Comparison of ENCODE assay signal across 11 cellular contexts in genomic region chr1:93635614-93636543, GRCh38. TPM values are rescaled to one million over a fixed set of nuclear protein-coding genes. Genes with fewer than 3 reads are reported as not detected.
DNase-seq lines count a peak whose midpoint lies in the region; ATAC-seq and TF ChIP-seq lines count a peak whose summit lies in the region.
"Had no signal": no experiment of that assay in that cellular context is flagged by ENCODE, and none has a peak within 500 bp of the region (broad histone marks: within the 10 kb centered on the region; RNA-seq: fewer than 3 reads in every experiment).

No MANE protein-coding gene starts in this region.

- POLR2A ChIA-PET in CD8-positive, alpha-beta memory T cell (lab: Charles Lee): no interaction called here

- ATAC-seq in gastrocnemius medialis (peak in 1 of 2 donors; percentile 34), GM21576 (IDR thresholded peaks at IDR 0.05; ENCODE audit: unreplicated experiment) (no peak)

- H3K4me1 ChIP-seq in gastrocnemius medialis: peaks cover 0 to 5% of the 10 kb centered on the region in 2 donors
- H3K4me1 ChIP-seq in CD8-positive, alpha-beta memory T cell (ENCODE audit: insufficient read depth, low read length): no peaks in the 10 kb centered on the region

- peak; percentile 43 for DNase-seq in NCI-H2029 treated with DMSO at 0.1 percent for 48 hours (lab: John Stamatoyannopoulos, UW)
- DNase-seq in iPS-NIHi11 (ENCODE audit: low spot score): peak; percentile 82
- no peak for DNase-seq in gastrocnemius medialis
- no peak for DNase-seq in CD8-positive, alpha-beta memory T cell
- no peak for DNase-seq in cortex of kidney (lab: John Stamatoyannopoulos, UW)
- DNase-seq in NCI-H1105 (lab: John Stamatoyannopoulos, UW): no peak
- DNase-seq: activated B cell treated with CpG ODN at 0.5 μM for 24 hours; activated effector memory CD4-positive, alpha-beta T cell treated with anti-CD3 and anti-CD28 coated beads, Interleukin-2, amount 50 U/mL, for 16 hours; NCI-H2171 treated with DMSO at 0.1 percent for 48 hours had no signal

- intact Hi-C loops in gastrocnemius medialis (cut with DNase I; ENCODE audit: low total_unique reads): no loop called here

- in situ Hi-C loops in gastrocnemius medialis (cut with MboI; ENCODE audit: low sequenced_read_pairs in 4 of 4): loop anchor here in 3 of 4 donors (10.0 to 25.0 kb wide), 3 partner anchors 179 to 324 kb away; no protein-coding TSS in a partner anchor

- H3K4me3 ChIP-seq in gastrocnemius medialis: no peak overlapping the region
- no peak overlapping the region for H3K4me3 ChIP-seq in CD8-positive, alpha-beta memory T cell (ENCODE audit: low read length)

- no peaks in the 10 kb centered on the region for H3K9me3 Mint-ChIP-seq in CD8-positive, alpha-beta memory T cell
- H3K9me3 Mint-ChIP-seq: activated B cell treated with CpG ODN at 0.5 μM for 24 hours had no signal

- H3K9me3 ChIP-seq in gastrocnemius medialis: no peaks in the 10 kb centered on the region
- no peaks in the 10 kb centered on the region for H3K9me3 ChIP-seq in CD8-positive, alpha-beta memory T cell (ENCODE audit: low read length)

- H3K27me3 Mint-ChIP-seq in CD8-positive, alpha-beta memory T cell: peaks cover 0 to 5% of the 10 kb centered on the region in 2 donors
- H3K27me3 Mint-ChIP-seq: activated B cell treated with CpG ODN at 0.5 μM for 24 hours had no signal

- TF ChIP-seq POLR2A in gastrocnemius medialis (IDR thresholded peaks at IDR 0.05): no peak

- no peak overlapping the region for H3K4me3 Mint-ChIP-seq in CD8-positive, alpha-beta memory T cell
- H3K4me3 Mint-ChIP-seq: activated B cell treated with CpG ODN at 0.5 μM for 24 hours had no signal

- H3K36me3 Mint-ChIP-seq in CD8-positive, alpha-beta memory T cell: no peaks in the 10 kb centered on the region

- H3K4me1 Mint-ChIP-seq in CD8-positive, alpha-beta memory T cell: no peaks in the 10 kb centered on the region

- no peaks in the 10 kb centered on the region for H3K27me3 ChIP-seq in gastrocnemius medialis
- no peaks in the 10 kb centered on the region for H3K27me3 ChIP-seq in CD8-positive, alpha-beta memory T cell (ENCODE audit: insufficient read depth, low read length, poor library complexity, severe bottlenecking)

- peaks cover 0 to 3% of the 10 kb centered on the region in 2 donors for H3K36me3 ChIP-seq in gastrocnemius medialis
- no peaks in the 10 kb centered on the region for H3K36me3 ChIP-seq in CD8-positive, alpha-beta memory T cell (ENCODE audit: insufficient read depth, low read length)

- CTCF ChIA-PET in CD8-positive, alpha-beta memory T cell (lab: Charles Lee): interaction anchor here (1.9 kb wide), 1 partner anchor 274 kb away, joined by 4 read pairs; no protein-coding TSS in a partner anchor

- H3K27ac ChIP-seq in cingulate gyrus (ENCODE audit: low read depth, low read length) (peak overlapping the region; percentile 77), gastrocnemius medialis (peak overlapping the region; percentile 34 to 58 (median 47))
- H3K27ac ChIP-seq in CD8-positive, alpha-beta memory T cell (ENCODE audit: low read depth, low read length): no peak overlapping the region

- H3K27ac Mint-ChIP-seq in CD8-positive, alpha-beta memory T cell: no peak overlapping the region
- H3K27ac Mint-ChIP-seq: activated B cell treated with CpG ODN at 0.5 μM for 24 hours had no signal

- no peak for TF ChIP-seq CTCF in gastrocnemius medialis (IDR thresholded peaks at IDR 0.05 in 4 of 5, conservative IDR thresholded peaks at IDR 0.05 in 1 of 5)

RNA-seq across cellular contexts. Expression of gene BCAR3, which starts 45.8 kb away (rescaled TPM):
- 10 to 100 TPM; 17.1 to 25.0 (median 22.9) TPM for total RNA-seq in gastrocnemius medialis
- under 1 TPM; 0.62 to 0.77 TPM for total RNA-seq in CD8-positive, alpha-beta memory T cell
- polyA plus RNA-seq in CD8-positive, alpha-beta memory T cell: 0.32 TPM

Comparison
In these comparisons a context has a peak if more than half of its experiments do, and no peak if none do; other contexts are left out.
1. DNase-seq: peak in NCI-H2029 treated with DMSO at 0.1 percent for 48 hours (single experiment) and iPS-NIHi11 (single experiment); none in gastrocnemius medialis (0 of 2), CD8-positive, alpha-beta memory T cell (0 of 5), cortex of kidney (single experiment) and NCI-H1105 (single experiment).
2. RNA of gene BCAR3, which starts 45.8 kb away (total RNA-seq): 17.1 to 25.0 TPM in gastrocnemius medialis; 0.62 to 0.77 TPM in CD8-positive, alpha-beta memory T cell; every median in the first group is over 10 times any median in the second.